Comparison of ENCODE assay signal across 8 cellular contexts in the genomic region with DNA sequence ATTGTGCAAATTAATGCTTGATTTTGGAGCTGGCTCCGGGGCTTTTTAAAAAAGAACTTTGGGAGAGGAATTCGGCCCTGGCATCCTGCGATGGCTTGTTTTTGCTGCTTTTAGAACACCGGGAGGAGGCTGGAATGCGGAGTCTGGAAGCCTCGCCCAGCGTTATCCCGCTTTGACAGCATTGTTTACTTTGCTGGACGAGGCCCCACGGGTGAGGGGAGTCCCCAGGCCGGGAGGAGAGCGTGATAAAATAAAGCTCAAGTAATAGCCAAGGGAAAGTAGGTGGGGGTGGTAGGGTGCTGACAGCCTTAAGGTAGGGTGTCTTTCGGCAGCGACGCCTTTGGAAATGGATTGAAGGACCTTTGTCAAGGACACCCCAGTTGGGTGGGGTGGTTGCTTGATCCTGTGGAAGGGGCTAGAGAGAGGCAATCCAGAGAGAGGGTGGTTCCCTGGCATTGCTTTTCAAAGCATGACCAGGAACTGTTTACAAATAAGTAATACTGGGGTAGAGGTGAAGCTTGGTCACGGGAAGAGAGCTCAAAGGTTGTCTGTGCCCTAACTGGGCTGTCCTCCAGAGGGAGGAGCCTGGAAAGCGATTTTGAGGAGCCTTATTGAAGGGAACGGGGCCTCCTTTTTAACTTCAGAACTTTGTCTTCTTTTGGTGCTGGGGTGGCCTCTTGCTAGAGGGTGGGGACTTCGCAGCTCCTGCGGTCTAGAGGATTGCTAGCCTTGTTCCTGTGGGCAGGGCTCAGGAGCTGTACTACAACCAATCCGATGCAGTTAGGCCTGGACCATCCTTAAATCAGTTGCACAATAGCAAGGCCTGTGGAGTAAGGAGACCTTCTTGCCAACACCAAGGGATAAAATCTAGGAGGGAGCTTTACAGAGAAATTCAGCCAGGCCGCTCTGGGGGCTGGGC. TPM values are rescaled to one million over a fixed set of nuclear protein-coding genes. Genes with fewer than 3 reads are reported as not detected.
DNase-seq lines count a peak whose midpoint lies in the region; ATAC-seq and TF ChIP-seq lines count a peak whose summit lies in the region.

No MANE protein-coding gene starts in this region.

- no peak overlapping the region for H3K27ac ChIP-seq in OCI-LY3 (ENCODE audit: low read length)

- H3K9ac ChIP-seq in OCI-LY3 (ENCODE audit: low read length), result peak overlapping the region; percentile 80

- peak overlapping the region; percentile 96 for H3K4me3 Mint-ChIP-seq in activated naive CD8-positive, alpha-beta T cell treated with anti-CD3 and anti-CD28 coated beads, Interleukin-2, amount 50 U/mL, for 24 hours

- H3K79me2 ChIP-seq in OCI-LY3 (ENCODE audit: low read length), result peaks cover 44% of the 10 kb centered on the region

- no peak overlapping the region for H2AFZ ChIP-seq in OCI-LY3 (ENCODE audit: low read depth, low read length)

- H3K4me3 ChIP-seq in H7 (ENCODE audit: insufficient read depth, low read depth, low read length) (peak overlapping the region; percentile 96), OCI-LY3 (ENCODE audit: low read length) (peak overlapping the region; percentile 91)

- H3K4me1 ChIP-seq in OCI-LY3 (ENCODE audit: low read length), result peaks cover 13% of the 10 kb centered on the region

- H3K4me1 Mint-ChIP-seq in activated naive CD8-positive, alpha-beta T cell treated with anti-CD3 and anti-CD28 coated beads, Interleukin-2, amount 50 U/mL, for 24 hours, result peaks cover 57% of the 10 kb centered on the region

- H3K27me3 ChIP-seq in H7 (ENCODE audit: control insufficient read depth, insufficient read depth, low read length) (no peaks in the 10 kb centered on the region), OCI-LY3 (ENCODE audit: low read depth, low read length) (no peaks in the 10 kb centered on the region)

- no peaks in the 10 kb centered on the region for H3K9me3 ChIP-seq in OCI-LY3 (ENCODE audit: insufficient read depth, low read length)

- intact Hi-C loops in head of caudate nucleus (cut with DNase I), result loop anchor here (2.0 kb wide), 1 partner anchor 22 kb away; a partner anchor contains a TSS

- H3K27me3 Mint-ChIP-seq in activated naive CD8-positive, alpha-beta T cell treated with anti-CD3 and anti-CD28 coated beads, Interleukin-2, amount 50 U/mL, for 24 hours, result no peaks in the 10 kb centered on the region

- peak overlapping the region; percentile 93 for H3K4me2 ChIP-seq in OCI-LY3 (ENCODE audit: low read length)

- peak; percentile 59 for ATAC-seq in activated naive CD8-positive, alpha-beta T cell treated with anti-CD3 and anti-CD28 coated beads, Interleukin-2, amount 50 U/mL, for 24 hours
- ATAC-seq in HG02938 (IDR thresholded peaks at IDR 0.05; ENCODE audit: unreplicated experiment) (no peak), HG03280 (IDR thresholded peaks at IDR 0.05; ENCODE audit: unreplicated experiment) (no peak)

- peak; percentile 39 for DNase-seq in D341Med (ENCODE audit: low spot score)
- peak; percentile 46 for DNase-seq in H7
- DNase-seq in activated naive CD8-positive, alpha-beta T cell treated with anti-CD3 and anti-CD28 coated beads, Interleukin-2, amount 50 U/mL, for 24 hours, result peak; percentile 34
- DNase-seq in head of caudate nucleus, result peak in 41 of 42 donors; percentile 11 to 77 (median 48)
- peak; percentile 43 for DNase-seq in occipital lobe (lab: John Stamatoyannopoulos, UW)

- H4K20me1 ChIP-seq in OCI-LY3 (ENCODE audit: insufficient read depth, low read length), result peaks cover 33% of the 10 kb centered on the region

- no peaks in the 10 kb centered on the region for H3K9me3 Mint-ChIP-seq in activated naive CD8-positive, alpha-beta T cell treated with anti-CD3 and anti-CD28 coated beads, Interleukin-2, amount 50 U/mL, for 24 hours

- H3K27ac Mint-ChIP-seq in activated naive CD8-positive, alpha-beta T cell treated with anti-CD3 and anti-CD28 coated beads, Interleukin-2, amount 50 U/mL, for 24 hours, result peak overlapping the region; percentile 91

- H3K36me3 ChIP-seq in H7 (replicated peaks; ENCODE audit: control insufficient read depth, insufficient read depth, low read length) (no peaks in the 10 kb centered on the region; the same call in 1 of the 2 replicates), OCI-LY3 (replicated peaks; ENCODE audit: low read depth, low read length) (peaks cover 11% of the 10 kb centered on the region)

- H3K36me3 Mint-ChIP-seq in activated naive CD8-positive, alpha-beta T cell treated with anti-CD3 and anti-CD28 coated beads, Interleukin-2, amount 50 U/mL, for 24 hours (ENCODE audit: low read depth), result peaks cover 11% of the 10 kb centered on the region

- no peak for TF ChIP-seq CTCF in OCI-LY3 (IDR thresholded peaks at IDR 0.05; ENCODE audit: low read depth, low read length)

RNA-seq across cellular contexts. Expression of a gene that starts 1.2 kb away (rescaled TPM):
- 68.6 and 78.0 TPM in 2 replicates for total RNA-seq in H7 (2014; rRNA removed; shearing (Covaris generic))
- 62.5 TPM for total RNA-seq in occipital lobe

RNA-seq across cellular contexts. Expression of a gene that starts 22.7 kb away (rescaled TPM):
- 26.6 and 27.8 TPM in 2 replicates for total RNA-seq in H7 (2014; rRNA removed; shearing (Covaris generic))
- total RNA-seq in occipital lobe, result 21.5 TPM

RNA-seq across cellular contexts. Expression of a gene that starts 36.3 kb away (rescaled TPM):
- total RNA-seq in H7 (2014; rRNA removed; shearing (Covaris generic)), result 151 and 252 TPM in 2 replicates
- 2.2 TPM for total RNA-seq in occipital lobe

Comparison
In these comparisons a context has a peak if more than half of its experiments do, and no peak if none do; other contexts are left out.
1. RNA of a gene that starts 36.3 kb away (total RNA-seq): 151 to 252 TPM in H7; 2.2 TPM in occipital lobe (single experiment); every median in the first group is over 10 times any median in the second.
2. Peak in every context shown above with its lines, with median percentiles within 50 percentile points of each other: DNase-seq.